In the genomic region with DNA sequence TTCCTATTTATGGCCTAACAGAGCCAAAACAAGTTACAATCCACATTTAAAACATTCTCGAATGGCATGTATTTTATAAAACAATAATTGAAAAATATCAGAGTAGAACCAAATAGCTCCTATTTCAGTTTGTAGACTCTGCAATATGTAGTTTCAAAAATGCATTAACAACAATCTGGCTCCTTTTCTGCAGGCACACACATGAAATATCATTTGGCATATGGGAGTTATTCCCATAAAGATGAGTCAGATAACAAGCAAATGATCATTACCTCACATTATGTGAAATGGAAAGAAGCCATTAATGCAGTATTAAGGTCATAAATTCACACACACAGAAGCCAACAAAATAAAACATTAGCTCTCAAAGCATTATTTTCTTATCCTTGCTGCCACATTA, we compare ENCODE assay signal across 1 cellular context.
A peak's percentile ranks its signal among the peaks of the same experiment; 100 is the strongest.
TF ChIP-seq lines count a peak whose summit lies in the region.

No MANE protein-coding gene starts in this region.

TF ChIP-seq in SK-N-SH, 30 proteins besides CTCF, POLR2A, EP300 and RAD21 (continued from another document):
- TF ChIP-seq ZBTB33 (IDR thresholded peaks at IDR 0.05; ENCODE audit: borderline replicate concordance, low read depth), result no peak
- peak; percentile 13; the same call in 1 of the 2 replicates for TF ChIP-seq MXI1 (IDR thresholded peaks at IDR 0.05; ENCODE audit: low read depth, low read length)
- no peak for TF ChIP-seq TCF12 (IDR thresholded peaks at IDR 0.05)
- TF ChIP-seq GATA2 (CRISPR knock-in tag; IDR thresholded peaks at IDR 0.05), result peak; percentile 84
- TF ChIP-seq NFIC (IDR thresholded peaks at IDR 0.05; ENCODE audit: borderline replicate concordance), result no peak
- TF ChIP-seq, protein P1, sequence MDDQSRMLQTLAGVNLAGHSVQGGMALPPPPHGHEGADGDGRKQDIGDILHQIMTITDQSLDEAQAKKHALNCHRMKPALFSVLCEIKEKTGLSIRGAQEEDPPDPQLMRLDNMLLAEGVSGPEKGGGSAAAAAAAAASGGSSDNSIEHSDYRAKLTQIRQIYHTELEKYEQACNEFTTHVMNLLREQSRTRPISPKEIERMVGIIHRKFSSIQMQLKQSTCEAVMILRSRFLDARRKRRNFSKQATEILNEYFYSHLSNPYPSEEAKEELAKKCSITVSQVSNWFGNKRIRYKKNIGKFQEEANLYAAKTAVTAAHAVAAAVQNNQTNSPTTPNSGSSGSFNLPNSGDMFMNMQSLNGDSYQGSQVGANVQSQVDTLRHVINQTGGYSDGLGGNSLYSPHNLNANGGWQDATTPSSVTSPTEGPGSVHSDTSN (IDR thresholded peaks at IDR 0.05), result no peak
- TF ChIP-seq GABPA (IDR thresholded peaks at IDR 0.05; ENCODE audit: low read depth), result no peak
- TF ChIP-seq REST (IDR thresholded peaks at IDR 0.05; ENCODE audit: low read depth, low read length), result no peak
- no peak for TF ChIP-seq TEAD4 (IDR thresholded peaks at IDR 0.05; ENCODE audit: borderline replicate concordance, insufficient read depth)
- no peak for TF ChIP-seq RFX5 (IDR thresholded peaks at IDR 0.05; ENCODE audit: low read length)
- TF ChIP-seq, protein P2, sequence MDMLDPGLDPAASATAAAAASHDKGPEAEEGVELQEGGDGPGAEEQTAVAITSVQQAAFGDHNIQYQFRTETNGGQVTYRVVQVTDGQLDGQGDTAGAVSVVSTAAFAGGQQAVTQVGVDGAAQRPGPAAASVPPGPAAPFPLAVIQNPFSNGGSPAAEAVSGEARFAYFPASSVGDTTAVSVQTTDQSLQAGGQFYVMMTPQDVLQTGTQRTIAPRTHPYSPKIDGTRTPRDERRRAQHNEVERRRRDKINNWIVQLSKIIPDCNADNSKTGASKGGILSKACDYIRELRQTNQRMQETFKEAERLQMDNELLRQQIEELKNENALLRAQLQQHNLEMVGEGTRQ (IDR thresholded peaks at IDR 0.05; ENCODE audit: borderline replicate concordance, low read depth, low read length), result no peak
- no peak for TF ChIP-seq MAX (IDR thresholded peaks at IDR 0.05; ENCODE audit: low read depth)
- TF ChIP-seq CHD2 (IDR thresholded peaks at IDR 0.05; ENCODE audit: low read length, partially characterized antibody), result peak; percentile 45
- peak; percentile 64; the same call in 1 of the 2 replicates for TF ChIP-seq RCOR1 (IDR thresholded peaks at IDR 0.05; ENCODE audit: low read length)
